ENCODE assay signal across 9 cellular contexts in the genomic region with DNA sequence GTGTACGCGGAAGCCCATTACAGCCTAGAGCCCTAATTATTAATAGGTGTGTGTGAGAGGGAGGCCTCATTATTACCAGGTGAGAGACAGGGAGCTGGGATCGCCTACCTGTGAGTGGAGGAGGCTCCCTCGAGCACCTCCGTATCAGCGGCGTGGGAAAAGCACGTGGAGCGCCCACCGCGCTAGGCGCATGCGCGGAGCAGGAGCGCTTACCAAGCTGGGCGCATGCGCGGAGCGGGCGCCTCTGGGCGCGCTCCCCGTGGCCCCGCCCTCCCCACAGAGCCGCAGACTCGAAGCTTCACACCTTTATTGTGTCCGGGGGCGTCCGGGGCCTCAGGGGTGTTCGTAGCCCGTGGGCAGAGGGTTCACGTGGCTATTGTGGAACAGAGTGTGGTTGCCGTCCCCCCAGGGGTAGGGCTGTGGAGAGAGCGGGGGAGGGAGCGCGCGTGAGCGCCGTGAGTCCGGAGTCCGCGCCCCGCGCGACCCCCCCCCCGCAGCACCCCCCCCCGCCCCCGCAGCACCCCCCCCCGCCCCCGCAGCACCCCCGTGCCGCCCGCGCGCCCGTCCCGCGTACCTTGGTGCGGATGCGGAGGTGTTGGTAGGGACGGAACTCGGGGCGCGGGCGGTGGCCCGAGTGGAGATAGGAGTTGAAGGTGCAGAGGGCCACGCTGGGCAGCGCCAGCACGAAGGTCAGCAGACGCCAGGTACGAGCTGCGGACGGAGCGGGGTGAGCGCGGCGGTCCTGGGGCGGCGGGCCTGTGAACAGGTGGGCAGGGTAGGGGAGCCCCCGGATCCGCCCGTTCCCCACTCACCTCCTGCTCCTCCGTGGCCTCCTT. TPM values are rescaled to one million over a fixed set of nuclear protein-coding genes. Genes with fewer than 3 reads are reported as not detected.
A peak's percentile ranks its signal among the peaks of the same experiment; 100 is the strongest.
DNase-seq lines count a peak whose midpoint lies in the region; ATAC-seq, FAIRE-seq and TF ChIP-seq lines count a peak whose summit lies in the region.
"Had no signal": no experiment of that assay in that cellular context is flagged by ENCODE, and none has a peak within 500 bp of the region (broad histone marks: within the 10 kb centered on the region; RNA-seq: fewer than 3 reads in every experiment).

No MANE protein-coding gene starts in this region.

- DNase-seq in NCI-H2171 (lab: John Stamatoyannopoulos, UW) (peak; percentile 20), activated T-helper 1 cell treated with Interleukin-2 at 50 U/mL for 16 hours (ENCODE audit: low read depth) (peak; percentile 40), frontal cortex (ENCODE audit: low spot score in 2 of 2) (peak; percentile 84 to 86), pons (ENCODE audit: low spot score) (peak; percentile 58), tibial artery (peak; percentile 28 to 62), PC-3 (no peak), occipital lobe (lab: John Stamatoyannopoulos, UW) (no peak)

- no peaks in the 10 kb centered on the region for H4K20me1 ChIP-seq in PC-3 (ENCODE audit: low read length)

- CTCF ChIA-PET in PC-3 (lab: Charles Lee) = no interaction called here

- H3K79me2 ChIP-seq in PC-3 (ENCODE audit: low read length) = no peaks in the 10 kb centered on the region

- no peak for ATAC-seq in PC-3
- ATAC-seq in GM21786 (IDR thresholded peaks at IDR 0.05; ENCODE audit: unreplicated experiment) = no peak

- H3F3A ChIP-seq in PC-3 (ENCODE audit: low read length, unreplicated experiment) = no peaks in the 10 kb centered on the region

- POLR2A ChIA-PET in PC-3 (lab: Charles Lee; ENCODE audit: unreplicated experiment) = no interaction called here

- FAIRE-seq in frontal cortex (lab: Jason Lieb, UNC) = no peak

- no peak for TF ChIP-seq CTCF in tibial artery (IDR thresholded peaks at IDR 0.05)
- no peak for TF ChIP-seq CTCF in PC-3 (conservative IDR thresholded peaks at IDR 0.05; ENCODE audit: low read depth, low read length)

- H3K9ac ChIP-seq in PC-3 (ENCODE audit: low read length) = no peak overlapping the region

- H3K9me3 ChIP-seq in tibial artery (no peaks in the 10 kb centered on the region), PC-3 (ENCODE audit: low read length) (no peaks in the 10 kb centered on the region)

- H3K9me2 ChIP-seq in PC-3 (replicated peaks; ENCODE audit: low read length) = no peaks in the 10 kb centered on the region

- H3K4me1 ChIP-seq in tibial artery = peaks cover 0 to 9% (median 3%) of the 10 kb centered on the region in 4 donors
- no peaks in the 10 kb centered on the region for H3K4me1 ChIP-seq in PC-3 (ENCODE audit: insufficient read depth, low read length)

- H2AFZ ChIP-seq in PC-3 (ENCODE audit: low read length) = no peak overlapping the region

- intact Hi-C loops in tibial artery (cut with DNase I; ENCODE audit: low total_unique reads) = no loop called here
- intact Hi-C loops in PC-3 (cut with micrococcal nuclease) = no loop called here

- no peak overlapping the region for H3K4me2 ChIP-seq in PC-3 (ENCODE audit: low read length)

- H3K27ac ChIP-seq in tibial artery (peak overlapping the region in 1 of 2 donors; percentile 60), PC-3 (ENCODE audit: low read length) (no peak overlapping the region)

- H3K36me3 ChIP-seq in tibial artery (no peaks in the 10 kb centered on the region), PC-3 (ENCODE audit: low read depth, low read length) (no peaks in the 10 kb centered on the region)

- peaks cover 0 to 16% of the 10 kb centered on the region in 2 donors for H3K27me3 ChIP-seq in tibial artery
- no peaks in the 10 kb centered on the region for H3K27me3 ChIP-seq in PC-3 (ENCODE audit: low read length)

- BruUV-seq in PC-3 (replicated peaks; lab: Mats Ljungman, UMichigan) = no TSS peak

- H3K4me3 ChIP-seq in tibial artery (peak overlapping the region; percentile 44 to 56), PC-3 (ENCODE audit: low read length) (no peak overlapping the region)

RNA-seq across cellular contexts. Expression of a gene that starts 0.5 kb away (rescaled TPM):
- total RNA-seq in frontal cortex (not detected), PC-3 (2014; rRNA removed) (not detected in 2 replicates), occipital lobe (not detected)
- total RNA-seq: temporal lobe had no signal

RNA-seq across cellular contexts. Expression of a gene that starts 14.9 kb away (rescaled TPM):
- total RNA-seq in frontal cortex (0.41 TPM), PC-3 (2014; rRNA removed) (0.52 TPM in 1 of 2 replicates, not detected in the other), occipital lobe (0.94 TPM)

RNA-seq across cellular contexts. Expression of a gene that starts 31.6 kb away (rescaled TPM):
- 10.6 TPM for total RNA-seq in frontal cortex
- total RNA-seq in PC-3 (2014; rRNA removed) = 5.4 and 5.8 TPM in 2 replicates
- 8.4 TPM for total RNA-seq in occipital lobe

RNA-seq across cellular contexts. Expression of a gene that starts 34.5 kb away (rescaled TPM):
- total RNA-seq in frontal cortex = not detected
- not detected in 2 replicates for total RNA-seq in PC-3 (2014; rRNA removed)
- not detected for total RNA-seq in occipital lobe
- total RNA-seq: temporal lobe had no signal

RNA-seq across cellular contexts. Expression of a gene that starts 44.3 kb away (rescaled TPM):
- total RNA-seq in frontal cortex = 1.2 TPM
- 11.2 and 12.5 TPM in 2 replicates for total RNA-seq in PC-3 (2014; rRNA removed)
- total RNA-seq in occipital lobe = 3.7 TPM

Comparison
In these comparisons a context has a peak if more than half of its experiments do, and no peak if none do; other contexts are left out.
1. DNase-seq: peak in NCI-H2171 (single experiment), activated T-helper 1 cell treated with Interleukin-2 at 50 U/mL for 16 hours (single experiment), frontal cortex (2 of 2), pons (single experiment) and tibial artery (2 of 2); none in PC-3 (single experiment) and occipital lobe (single experiment).